ENCODE assay signal across 1 cellular context in the genomic region with DNA sequence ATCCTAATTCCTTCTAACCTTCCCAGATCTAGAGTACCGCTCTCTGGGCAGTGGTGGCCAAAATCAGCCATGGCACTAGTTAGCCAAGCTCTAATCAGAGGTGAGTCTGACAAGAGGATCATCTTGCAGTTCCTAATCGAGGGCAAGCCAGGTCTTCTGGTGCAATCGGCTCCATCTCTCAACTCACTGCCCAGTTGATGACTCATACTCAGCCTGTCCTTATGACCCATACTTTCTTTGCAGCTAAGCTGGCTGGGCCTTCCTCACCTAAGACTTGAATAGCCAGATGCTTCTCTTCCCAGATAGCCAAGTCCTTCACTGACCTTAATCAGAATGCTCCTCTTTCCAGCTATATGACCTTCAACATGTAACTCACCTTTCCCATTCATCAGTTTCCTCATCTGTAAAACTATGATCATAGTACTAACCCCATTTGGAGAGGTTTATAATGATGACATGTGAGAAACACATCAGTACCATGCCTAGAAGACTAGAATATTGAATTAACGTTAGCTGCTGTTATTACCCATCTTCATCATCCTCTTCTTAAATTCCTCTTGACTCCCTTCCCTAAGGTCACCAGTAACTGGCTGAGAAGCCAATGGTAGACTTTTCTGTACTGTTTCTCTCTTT.
TF ChIP-seq lines count a peak whose summit lies in the region.

No MANE protein-coding gene starts in this region.

TF ChIP-seq in K562, 482 proteins besides CTCF, POLR2A, EP300 and RAD21 (continued from another document and continues in another):
- TF ChIP-seq CGGBP1 (CRISPR knock-in tag; IDR thresholded peaks at IDR 0.05) = no peak
- TF ChIP-seq ZNF766 (CRISPR knock-in tag; conservative IDR thresholded peaks at IDR 0.05) = no peak
- no peak for TF ChIP-seq SNRNP70 (optimal IDR thresholded peaks at IDR 0.05; ENCODE audit: low read depth, low read length)
- no peak for TF ChIP-seq ZBTB17 (CRISPR knock-in tag; IDR thresholded peaks at IDR 0.05)
- TF ChIP-seq DPF2 (IDR thresholded peaks at IDR 0.05) = peak; percentile 86
- TF ChIP-seq, protein P1, sequence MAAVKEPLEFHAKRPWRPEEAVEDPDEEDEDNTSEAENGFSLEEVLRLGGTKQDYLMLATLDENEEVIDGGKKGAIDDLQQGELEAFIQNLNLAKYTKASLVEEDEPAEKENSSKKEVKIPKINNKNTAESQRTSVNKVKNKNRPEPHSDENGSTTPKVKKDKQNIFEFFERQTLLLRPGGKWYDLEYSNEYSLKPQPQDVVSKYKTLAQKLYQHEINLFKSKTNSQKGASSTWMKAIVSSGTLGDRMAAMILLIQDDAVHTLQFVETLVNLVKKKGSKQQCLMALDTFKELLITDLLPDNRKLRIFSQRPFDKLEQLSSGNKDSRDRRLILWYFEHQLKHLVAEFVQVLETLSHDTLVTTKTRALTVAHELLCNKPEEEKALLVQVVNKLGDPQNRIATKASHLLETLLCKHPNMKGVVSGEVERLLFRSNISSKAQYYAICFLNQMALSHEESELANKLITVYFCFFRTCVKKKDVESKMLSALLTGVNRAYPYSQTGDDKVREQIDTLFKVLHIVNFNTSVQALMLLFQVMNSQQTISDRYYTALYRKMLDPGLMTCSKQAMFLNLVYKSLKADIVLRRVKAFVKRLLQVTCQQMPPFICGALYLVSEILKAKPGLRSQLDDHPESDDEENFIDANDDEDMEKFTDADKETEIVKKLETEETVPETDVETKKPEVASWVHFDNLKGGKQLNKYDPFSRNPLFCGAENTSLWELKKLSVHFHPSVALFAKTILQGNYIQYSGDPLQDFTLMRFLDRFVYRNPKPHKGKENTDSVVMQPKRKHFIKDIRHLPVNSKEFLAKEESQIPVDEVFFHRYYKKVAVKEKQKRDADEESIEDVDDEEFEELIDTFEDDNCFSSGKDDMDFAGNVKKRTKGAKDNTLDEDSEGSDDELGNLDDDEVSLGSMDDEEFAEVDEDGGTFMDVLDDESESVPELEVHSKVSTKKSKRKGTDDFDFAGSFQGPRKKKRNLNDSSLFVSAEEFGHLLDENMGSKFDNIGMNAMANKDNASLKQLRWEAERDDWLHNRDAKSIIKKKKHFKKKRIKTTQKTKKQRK (IDR thresholded peaks at IDR 0.05; ENCODE audit: borderline replicate concordance, low read depth, low read length) = no peak
- no peak for TF ChIP-seq TAF9B (IDR thresholded peaks at IDR 0.05; ENCODE audit: partially characterized antibody)
- peak; percentile 83 for TF ChIP-seq ARID1B (IDR thresholded peaks at IDR 0.05)
- no peak for TF ChIP-seq SMC3 (conservative IDR thresholded peaks at IDR 0.05; ENCODE audit: insufficient read depth, low read depth, low read length)
- no peak for TF ChIP-seq ZNF384 (IDR thresholded peaks at IDR 0.05; ENCODE audit: low read depth, low read length)
- TF ChIP-seq MEIS2 (IDR thresholded peaks at IDR 0.05; ENCODE audit: partially characterized antibody) = peak; percentile 35
- TF ChIP-seq HNRNPL (IDR thresholded peaks at IDR 0.05; ENCODE audit: low read depth, low read length) = no peak
- TF ChIP-seq NFRKB (IDR thresholded peaks at IDR 0.05; ENCODE audit: low read depth) = no peak
- TF ChIP-seq MYC (IDR thresholded peaks at IDR 0.05; ENCODE audit: low read depth, low read length) = no peak
- TF ChIP-seq MYC (CRISPR knock-in tag; IDR thresholded peaks at IDR 0.05; ENCODE audit: borderline replicate concordance, low read depth) = no peak
- no peak for TF ChIP-seq ZNF445 (CRISPR knock-in tag; IDR thresholded peaks at IDR 0.05; ENCODE audit: low read depth)
- no peak for TF ChIP-seq ETV1 (tag; conservative IDR thresholded peaks at IDR 0.05; ENCODE audit: low read depth)
- no peak for TF ChIP-seq MTA1 (IDR thresholded peaks at IDR 0.05; ENCODE audit: borderline replicate concordance)
- TF ChIP-seq PHB2 (IDR thresholded peaks at IDR 0.05; ENCODE audit: low read depth) = no peak
- no peak for TF ChIP-seq MYBL2 (IDR thresholded peaks at IDR 0.05; ENCODE audit: low read depth)
- TF ChIP-seq MYBL2 (CRISPR knock-in tag; IDR thresholded peaks at IDR 0.05; ENCODE audit: borderline replicate concordance) = no peak
- no peak for TF ChIP-seq CAMTA2 (CRISPR knock-in tag; conservative IDR thresholded peaks at IDR 0.05)
- no peak for TF ChIP-seq ZNF232 (CRISPR knock-in tag; IDR thresholded peaks at IDR 0.05)
- no peak for TF ChIP-seq NFATC3 (IDR thresholded peaks at IDR 0.05)
- no peak for TF ChIP-seq ZNF165 (CRISPR knock-in tag; IDR thresholded peaks at IDR 0.05; ENCODE audit: borderline replicate concordance)
- TF ChIP-seq ARID4B (CRISPR knock-in tag; IDR thresholded peaks at IDR 0.05) = no peak
- TF ChIP-seq, protein P2, sequence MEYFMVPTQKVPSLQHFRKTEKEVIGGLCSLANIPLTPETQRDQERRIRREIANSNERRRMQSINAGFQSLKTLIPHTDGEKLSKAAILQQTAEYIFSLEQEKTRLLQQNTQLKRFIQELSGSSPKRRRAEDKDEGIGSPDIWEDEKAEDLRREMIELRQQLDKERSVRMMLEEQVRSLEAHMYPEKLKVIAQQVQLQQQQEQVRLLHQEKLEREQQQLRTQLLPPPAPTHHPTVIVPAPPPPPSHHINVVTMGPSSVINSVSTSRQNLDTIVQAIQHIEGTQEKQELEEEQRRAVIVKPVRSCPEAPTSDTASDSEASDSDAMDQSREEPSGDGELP (CRISPR knock-in tag; IDR thresholded peaks at IDR 0.05; ENCODE audit: borderline replicate concordance) = no peak
- no peak for TF ChIP-seq NR2C2 (CRISPR knock-in tag; IDR thresholded peaks at IDR 0.05)
- peak; percentile 74 for TF ChIP-seq NR2C2 (tag; IDR thresholded peaks at IDR 0.05)
- TF ChIP-seq, protein P3, sequence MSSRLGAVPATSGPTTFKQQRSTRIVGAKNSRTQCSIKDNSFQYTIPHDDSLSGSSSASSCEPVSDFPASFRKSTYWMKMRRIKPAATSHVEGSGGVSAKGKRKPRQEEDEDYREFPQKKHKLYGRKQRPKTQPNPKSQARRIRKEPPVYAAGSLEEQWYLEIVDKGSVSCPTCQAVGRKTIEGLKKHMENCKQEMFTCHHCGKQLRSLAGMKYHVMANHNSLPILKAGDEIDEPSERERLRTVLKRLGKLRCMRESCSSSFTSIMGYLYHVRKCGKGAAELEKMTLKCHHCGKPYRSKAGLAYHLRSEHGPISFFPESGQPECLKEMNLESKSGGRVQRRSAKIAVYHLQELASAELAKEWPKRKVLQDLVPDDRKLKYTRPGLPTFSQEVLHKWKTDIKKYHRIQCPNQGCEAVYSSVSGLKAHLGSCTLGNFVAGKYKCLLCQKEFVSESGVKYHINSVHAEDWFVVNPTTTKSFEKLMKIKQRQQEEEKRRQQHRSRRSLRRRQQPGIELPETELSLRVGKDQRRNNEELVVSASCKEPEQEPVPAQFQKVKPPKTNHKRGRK (tag; IDR thresholded peaks at IDR 0.05) = no peak
- no peak for TF ChIP-seq ZNF263 (CRISPR knock-in tag; IDR thresholded peaks at IDR 0.05; ENCODE audit: borderline replicate concordance)
- no peak for TF ChIP-seq HOMEZ (CRISPR knock-in tag; IDR thresholded peaks at IDR 0.05)
- TF ChIP-seq CREB3L1 (IDR thresholded peaks at IDR 0.05; ENCODE audit: borderline replicate concordance, low read depth) = no peak
- no peak for TF ChIP-seq CUX1 (CRISPR knock-in tag; IDR thresholded peaks at IDR 0.05)
- TF ChIP-seq, protein P4, sequence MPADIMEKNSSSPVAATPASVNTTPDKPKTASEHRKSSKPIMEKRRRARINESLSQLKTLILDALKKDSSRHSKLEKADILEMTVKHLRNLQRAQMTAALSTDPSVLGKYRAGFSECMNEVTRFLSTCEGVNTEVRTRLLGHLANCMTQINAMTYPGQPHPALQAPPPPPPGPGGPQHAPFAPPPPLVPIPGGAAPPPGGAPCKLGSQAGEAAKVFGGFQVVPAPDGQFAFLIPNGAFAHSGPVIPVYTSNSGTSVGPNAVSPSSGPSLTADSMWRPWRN (IDR thresholded peaks at IDR 0.05; ENCODE audit: low read depth) = no peak
- TF ChIP-seq SIN3B (IDR thresholded peaks at IDR 0.05; ENCODE audit: low read depth) = no peak
- TF ChIP-seq IFI16 (CRISPR knock-in tag; IDR thresholded peaks at IDR 0.05) = no peak
- no peak for TF ChIP-seq ZNF444 (CRISPR knock-in tag; IDR thresholded peaks at IDR 0.05)
- no peak for TF ChIP-seq ZNF551 (CRISPR knock-in tag; IDR thresholded peaks at IDR 0.05)
